9 cellular contexts compared by ENCODE assay signal in genomic region chr12:1936406-1937320, GRCh38. TPM values are rescaled to one million over a fixed set of nuclear protein-coding genes. Genes with fewer than 3 reads are reported as not detected.
DNase-seq lines count a peak whose midpoint lies in the region; ATAC-seq and TF ChIP-seq lines count a peak whose summit lies in the region.
"Had no signal": no experiment of that assay in that cellular context is flagged by ENCODE, and none has a peak within 500 bp of the region (broad histone marks: within the 10 kb centered on the region; RNA-seq: fewer than 3 reads in every experiment).

No MANE protein-coding gene starts in this region.

- 12 to 14% methylated on average over 25 of the region's 25 CpGs for WGBS in aorta, 2 donors

- H3K36me3 ChIP-seq in lower lobe of right lung (peaks cover 28% of the 10 kb centered on the region), aorta (ENCODE audit: control insufficient read depth in 1 of 2, insufficient read depth in 2 of 2, low read length in 1 of 2) (peaks cover 0 to 3% of the 10 kb centered on the region in 2 donors)

- ATAC-seq in activated CD8-positive, alpha-beta memory T cell treated with anti-CD3 and anti-CD28 coated beads, Interleukin-2, amount 10 ng/mL, durations not matched to agents 7 days and 5 days, result no peak
- ATAC-seq in lower lobe of right lung, result peak; percentile 86 to 93
- peak; percentile 91 for ATAC-seq in aorta (ENCODE audit: low FRiP score)
- ATAC-seq in HG03045 (IDR thresholded peaks at IDR 0.05; ENCODE audit: unreplicated experiment), result no peak

- TF ChIP-seq CTCF in lower lobe of right lung (IDR thresholded peaks at IDR 0.05) (no peak), RWPE1 (conservative IDR thresholded peaks at IDR 0.05; ENCODE audit: low read depth) (no peak)

- no peak overlapping the region for H3K4me3 ChIP-seq in lower lobe of right lung
- no peak overlapping the region for H3K4me3 ChIP-seq in aorta (ENCODE audit: low read length in 2 of 2)

- CTCF ChIA-PET in activated CD8-positive, alpha-beta memory T cell treated with anti-CD3 and anti-CD28 coated beads, Interleukin-2, amount 10 ng/mL, durations not matched to agents 7 days and 5 days (lab: Charles Lee), result no interaction called here
- CTCF ChIA-PET in RWPE1 (lab: Yijun Ruan, JAX), result interaction anchor here (0.6 to 0.7 kb wide), 2 partner anchors 140 to 141 kb away, joined by 3 read pairs; no protein-coding TSS in a partner anchor

- peaks cover 4% of the 10 kb centered on the region for H3K27me3 ChIP-seq in lower lobe of right lung (ENCODE audit: low read depth)
- H3K27me3 ChIP-seq in aorta (ENCODE audit: control insufficient read depth in 1 of 2, insufficient read depth in 2 of 2, low read length in 1 of 2), result no peaks in the 10 kb centered on the region

- H3K4me1 Mint-ChIP-seq in activated CD8-positive, alpha-beta memory T cell treated with anti-CD3 and anti-CD28 coated beads, Interleukin-2, amount 10 ng/mL, durations not matched to agents 7 days and 5 days, result peaks cover 2% of the 10 kb centered on the region

- H3K9me3 ChIP-seq in lower lobe of right lung (no peaks in the 10 kb centered on the region), aorta (ENCODE audit: control insufficient read depth, low read length) (no peaks in the 10 kb centered on the region)

- H3K27ac Mint-ChIP-seq in activated CD8-positive, alpha-beta memory T cell treated with anti-CD3 and anti-CD28 coated beads, Interleukin-2, amount 10 ng/mL, durations not matched to agents 7 days and 5 days, result no peak overlapping the region

- POLR2A ChIA-PET in RWPE1 (lab: Yijun Ruan, JAX; ENCODE audit: low non-redundant PET), result no interaction called here

- no peak overlapping the region for H3K4me3 Mint-ChIP-seq in activated CD8-positive, alpha-beta memory T cell treated with anti-CD3 and anti-CD28 coated beads, Interleukin-2, amount 10 ng/mL, durations not matched to agents 7 days and 5 days

- H3K36me3 Mint-ChIP-seq in activated CD8-positive, alpha-beta memory T cell treated with anti-CD3 and anti-CD28 coated beads, Interleukin-2, amount 10 ng/mL, durations not matched to agents 7 days and 5 days, result peaks cover 6% of the 10 kb centered on the region

- intact Hi-C loops in lower lobe of right lung (cut with DNase I), result loop anchor here (10.0 kb wide), 1 partner anchor 142 kb away; no protein-coding TSS in a partner anchor
- intact Hi-C loops in aorta (cut with DNase I), result loop anchor here (5.0 kb wide), 4 partner anchors 101 to 304 kb away; no protein-coding TSS in a partner anchor

- H3K4me1 ChIP-seq in lower lobe of right lung, result peaks cover 11% of the 10 kb centered on the region
- H3K4me1 ChIP-seq in aorta (ENCODE audit: control insufficient read depth in 1 of 2, insufficient read depth in 2 of 2, low read length in 2 of 2), result no peaks in the 10 kb centered on the region

- peak overlapping the region; percentile 24 for H3K27ac ChIP-seq in lower lobe of right lung
- peak overlapping the region; percentile 76 to 96 for H3K27ac ChIP-seq in aorta (ENCODE audit: low read depth in 1 of 2, low read length in 2 of 2)
- no peak overlapping the region for H3K27ac ChIP-seq in RWPE1

- peak; percentile 33 for DNase-seq in activated CD8-positive, alpha-beta memory T cell treated with anti-CD3 and anti-CD28 coated beads for 24 hours
- DNase-seq in activated CD8-positive, alpha-beta memory T cell treated with anti-CD3 and anti-CD28 coated beads, Interleukin-2, amount 10 ng/mL, durations not matched to agents 7 days and 5 days, result no peak
- DNase-seq in cerebellar cortex (ENCODE audit: low spot score) (peak; percentile 78), lower lobe of right lung (peak; percentile 80), aorta (peak; percentile 89 to 93), RWPE1 (ENCODE audit: low spot score) (no peak), activated T-cell treated with anti-CD3 and anti-CD28 coated beads for 4 hours (no peak)
- DNase-seq: DND-41 had no signal

- no peaks in the 10 kb centered on the region for H3K9me3 Mint-ChIP-seq in activated CD8-positive, alpha-beta memory T cell treated with anti-CD3 and anti-CD28 coated beads, Interleukin-2, amount 10 ng/mL, durations not matched to agents 7 days and 5 days (ENCODE audit: low read depth)

- no peaks in the 10 kb centered on the region for H3K27me3 Mint-ChIP-seq in activated CD8-positive, alpha-beta memory T cell treated with anti-CD3 and anti-CD28 coated beads, Interleukin-2, amount 10 ng/mL, durations not matched to agents 7 days and 5 days

RNA-seq across cellular contexts. Expression of gene CACNA2D4, which starts 18.2 kb away (rescaled TPM):
- 1 to 10 TPM; 5.9 to 8.2 TPM for total RNA-seq in activated CD8-positive, alpha-beta memory T cell treated with anti-CD3 and anti-CD28 coated beads, Interleukin-2, amount 10 ng/mL, durations not matched to agents 7 days and 5 days
- total RNA-seq in lower lobe of right lung (7.0 TPM), aorta (1 to 10 TPM; 6.2 to 9.7 TPM)
- polyA plus RNA-seq in aorta, result 1 to 10 TPM in 1 of 2 donors, under 1 TPM in 1; 0.88 to 3.0 TPM

Comparison
In these comparisons a context has a peak if more than half of its experiments do, and no peak if none do; other contexts are left out.
1. DNase-seq: peak in activated CD8-positive, alpha-beta memory T cell treated with anti-CD3 and anti-CD28 coated beads for 24 hours (single experiment), cerebellar cortex (single experiment), lower lobe of right lung (single experiment) and aorta (2 of 2); none in activated CD8-positive, alpha-beta memory T cell treated with anti-CD3 and anti-CD28 coated beads, Interleukin-2, amount 10 ng/mL, durations not matched to agents 7 days and 5 days (single experiment), RWPE1 (single experiment) and activated T-cell treated with anti-CD3 and anti-CD28 coated beads for 4 hours (single experiment).
2. ATAC-seq: peak in lower lobe of right lung (2 of 2) and aorta (single experiment); none in activated CD8-positive, alpha-beta memory T cell treated with anti-CD3 and anti-CD28 coated beads, Interleukin-2, amount 10 ng/mL, durations not matched to agents 7 days and 5 days (single experiment) and HG03045 (single experiment).